8 cellular contexts compared by ENCODE assay signal in the genomic region with DNA sequence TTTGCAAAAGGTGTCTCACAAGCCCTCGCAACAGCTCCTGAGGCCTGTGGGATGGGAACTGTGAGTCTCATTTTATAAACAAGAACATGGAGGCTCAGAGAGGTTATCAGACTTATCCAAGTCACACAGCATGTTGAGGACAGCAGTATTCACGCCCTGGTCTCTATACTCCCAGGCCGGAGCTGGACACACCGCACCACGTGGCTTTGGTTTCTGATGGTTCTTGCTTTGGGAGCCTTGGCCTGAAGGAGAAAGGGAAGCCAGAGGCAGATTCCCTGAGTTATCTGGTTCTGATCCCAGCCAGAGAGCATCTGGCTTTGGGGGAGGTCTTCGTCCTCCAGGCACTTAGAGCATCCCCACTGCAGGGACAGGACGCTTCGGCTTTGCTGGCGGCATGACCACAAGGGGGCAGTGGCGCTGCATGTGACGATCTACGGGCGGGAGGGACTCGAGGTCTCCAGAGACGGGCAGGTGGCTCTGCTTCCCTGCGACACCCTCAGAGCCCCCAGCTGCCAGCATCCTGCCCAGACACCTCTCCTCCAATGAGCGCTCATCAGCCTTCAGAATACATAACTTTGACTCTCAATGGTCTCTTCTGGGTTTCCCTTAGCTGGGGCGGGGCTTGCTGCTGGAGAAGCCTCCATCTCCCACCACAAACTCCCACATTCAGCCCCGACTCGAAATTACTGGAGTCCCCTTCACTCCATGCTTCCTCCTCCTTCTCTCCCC. TPM values are rescaled to one million over a fixed set of nuclear protein-coding genes. Genes with fewer than 3 reads are reported as not detected.
DNase-seq lines count a peak whose midpoint lies in the region; ATAC-seq and TF ChIP-seq lines count a peak whose summit lies in the region.

No MANE protein-coding gene starts in this region.

- no peaks in the 10 kb centered on the region for H3F3A ChIP-seq in SU-DHL-6 (ENCODE audit: insufficient read depth)

- no peak overlapping the region for H3K27ac Mint-ChIP-seq in activated naive CD8-positive, alpha-beta T cell treated with anti-CD3 and anti-CD28 coated beads, Interleukin-2, amount 50 U/mL, for 24 hours

- H3K9me3 Mint-ChIP-seq in activated naive CD8-positive, alpha-beta T cell treated with anti-CD3 and anti-CD28 coated beads, Interleukin-2, amount 50 U/mL, for 24 hours = no peaks in the 10 kb centered on the region

- DNase-seq in ACHN = peak; percentile 55
- DNase-seq in GM19240 (ENCODE audit: insufficient read length, low spot score) = peak; percentile 85
- peak; percentile 53 for DNase-seq in NCI-H128 (lab: John Stamatoyannopoulos, UW; ENCODE audit: unreplicated experiment)
- peak; percentile 94 for DNase-seq in activated naive CD8-positive, alpha-beta T cell treated with anti-CD3 and anti-CD28 coated beads, Interleukin-2, amount 50 U/mL, for 24 hours
- DNase-seq in left ventricle myocardium inferior = peak; percentile 59
- DNase-seq in retina = peak; percentile 86

- no peak overlapping the region for H3K9ac ChIP-seq in SU-DHL-6 (ENCODE audit: low read length)

- no peak overlapping the region for H2AFZ ChIP-seq in SU-DHL-6 (ENCODE audit: low read depth, low read length, severe bottlenecking)

- no peak overlapping the region for H3K4me3 Mint-ChIP-seq in activated naive CD8-positive, alpha-beta T cell treated with anti-CD3 and anti-CD28 coated beads, Interleukin-2, amount 50 U/mL, for 24 hours

- H3K4me1 Mint-ChIP-seq in activated naive CD8-positive, alpha-beta T cell treated with anti-CD3 and anti-CD28 coated beads, Interleukin-2, amount 50 U/mL, for 24 hours = peaks cover 19% of the 10 kb centered on the region

- H3K9me2 ChIP-seq in SU-DHL-6 (replicated peaks; ENCODE audit: insufficient read depth, low read length) = no peaks in the 10 kb centered on the region

- no peaks in the 10 kb centered on the region for H3K79me2 ChIP-seq in SU-DHL-6 (ENCODE audit: insufficient read depth, low read length)

- intact Hi-C loops in left ventricle myocardium inferior (cut with micrococcal nuclease) = loop anchor here (5.0 to 10.0 kb wide), 2 partner anchors 136 to 292 kb away; no protein-coding TSS in a partner anchor

- H3K4me1 ChIP-seq in left ventricle myocardium inferior = peaks cover 3% of the 10 kb centered on the region

- in situ Hi-C loops in ACHN (cut with HindIII; ENCODE audit: low pct_ligation_motif_present, low pct_unique_long_range_greater_than_20kb, low sequenced_read_pairs) = no loop called here

- H3K36me3 Mint-ChIP-seq in activated naive CD8-positive, alpha-beta T cell treated with anti-CD3 and anti-CD28 coated beads, Interleukin-2, amount 50 U/mL, for 24 hours (ENCODE audit: low read depth) = peaks cover 5% of the 10 kb centered on the region

- peaks cover 4% of the 10 kb centered on the region for H3K27me3 Mint-ChIP-seq in activated naive CD8-positive, alpha-beta T cell treated with anti-CD3 and anti-CD28 coated beads, Interleukin-2, amount 50 U/mL, for 24 hours

- H3K36me3 ChIP-seq in SU-DHL-6 (ENCODE audit: low read length) (no peaks in the 10 kb centered on the region), left ventricle myocardium inferior (no peaks in the 10 kb centered on the region)

- ATAC-seq in activated naive CD8-positive, alpha-beta T cell treated with anti-CD3 and anti-CD28 coated beads, Interleukin-2, amount 50 U/mL, for 24 hours = peak; percentile 70
- ATAC-seq in HG03469 (IDR thresholded peaks at IDR 0.05; ENCODE audit: unreplicated experiment) = no peak

- H3K4me2 ChIP-seq in SU-DHL-6 (ENCODE audit: low read depth, low read length, poor library complexity, severe bottlenecking) = no peak overlapping the region

- no peak overlapping the region for H3K4me3 ChIP-seq in SU-DHL-6 (ENCODE audit: insufficient read depth, low read length, poor library complexity, severe bottlenecking)
- no peak overlapping the region for H3K4me3 ChIP-seq in left ventricle myocardium inferior

- H3K27me3 ChIP-seq in SU-DHL-6 (ENCODE audit: low read length) = no peaks in the 10 kb centered on the region
- peaks cover 42% of the 10 kb centered on the region for H3K27me3 ChIP-seq in left ventricle myocardium inferior (ENCODE audit: low read depth)

- peak; percentile 94 for TF ChIP-seq CTCF in SU-DHL-6 (IDR thresholded peaks at IDR 0.05; ENCODE audit: insufficient read depth, low read length, poor library complexity, severe bottlenecking)
- TF ChIP-seq CTCF in left ventricle myocardium inferior (IDR thresholded peaks at IDR 0.05; ENCODE audit: borderline replicate concordance) = peak; percentile 87

- no peaks in the 10 kb centered on the region for H4K20me1 ChIP-seq in SU-DHL-6 (ENCODE audit: low read depth, low read length)

- H3K27ac ChIP-seq in SU-DHL-6 (ENCODE audit: low read depth, low read length) = no peak overlapping the region
- H3K27ac ChIP-seq in left ventricle myocardium inferior (replicated peaks) = no peak overlapping the region

- peaks cover 4% of the 10 kb centered on the region; the same call in 1 of the 2 replicates for H3K9me3 ChIP-seq in SU-DHL-6 (ENCODE audit: insufficient read depth, low read length)
- H3K9me3 ChIP-seq in left ventricle myocardium inferior (replicated peaks) = peaks cover 2% of the 10 kb centered on the region

RNA-seq across cellular contexts. Expression of a gene that starts 51.4 kb away (rescaled TPM):
- total RNA-seq in left ventricle myocardium inferior = 10.0 TPM
